ENCODE assay signal across 1 cellular context in the genomic region with DNA sequence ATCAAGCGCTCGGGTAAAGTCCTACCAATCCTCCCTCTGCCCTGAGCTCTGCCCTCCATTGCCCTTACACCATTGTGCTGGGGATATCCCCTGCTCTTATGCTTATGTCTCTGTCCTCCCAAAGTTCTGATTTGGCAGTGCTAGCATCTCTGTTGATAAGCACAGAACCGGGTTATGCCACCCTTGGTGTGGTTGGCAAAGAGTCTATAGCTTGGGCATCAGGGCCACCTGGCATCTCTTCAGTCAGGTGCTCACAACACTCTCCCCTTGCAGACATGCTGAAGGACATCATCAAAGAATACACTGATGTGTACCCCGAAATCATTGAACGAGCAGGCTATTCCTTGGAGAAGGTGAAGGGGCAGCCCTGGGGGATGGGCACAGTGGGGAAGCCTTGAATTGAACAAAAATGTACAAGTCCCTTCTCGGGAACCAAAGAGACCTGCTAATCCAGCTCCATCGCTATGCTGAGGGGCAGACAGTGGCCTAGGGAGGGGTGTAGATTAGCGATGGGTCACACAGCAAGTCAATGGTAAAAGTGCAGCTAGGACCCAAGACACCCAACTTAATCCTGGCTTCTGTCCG.
TF ChIP-seq lines count a peak whose summit lies in the region.

No MANE protein-coding gene starts in this region.

TF ChIP-seq in GM23338, 12 proteins besides CTCF, POLR2A, EP300 and RAD21 (continued from another document):
- TF ChIP-seq CREB1 (CRISPR knock-in tag; IDR thresholded peaks at IDR 0.05; ENCODE audit: low read depth), result no peak
- no peak for TF ChIP-seq ZNF331 (CRISPR knock-in tag; IDR thresholded peaks at IDR 0.05; ENCODE audit: low read depth)
- TF ChIP-seq, protein P1, sequence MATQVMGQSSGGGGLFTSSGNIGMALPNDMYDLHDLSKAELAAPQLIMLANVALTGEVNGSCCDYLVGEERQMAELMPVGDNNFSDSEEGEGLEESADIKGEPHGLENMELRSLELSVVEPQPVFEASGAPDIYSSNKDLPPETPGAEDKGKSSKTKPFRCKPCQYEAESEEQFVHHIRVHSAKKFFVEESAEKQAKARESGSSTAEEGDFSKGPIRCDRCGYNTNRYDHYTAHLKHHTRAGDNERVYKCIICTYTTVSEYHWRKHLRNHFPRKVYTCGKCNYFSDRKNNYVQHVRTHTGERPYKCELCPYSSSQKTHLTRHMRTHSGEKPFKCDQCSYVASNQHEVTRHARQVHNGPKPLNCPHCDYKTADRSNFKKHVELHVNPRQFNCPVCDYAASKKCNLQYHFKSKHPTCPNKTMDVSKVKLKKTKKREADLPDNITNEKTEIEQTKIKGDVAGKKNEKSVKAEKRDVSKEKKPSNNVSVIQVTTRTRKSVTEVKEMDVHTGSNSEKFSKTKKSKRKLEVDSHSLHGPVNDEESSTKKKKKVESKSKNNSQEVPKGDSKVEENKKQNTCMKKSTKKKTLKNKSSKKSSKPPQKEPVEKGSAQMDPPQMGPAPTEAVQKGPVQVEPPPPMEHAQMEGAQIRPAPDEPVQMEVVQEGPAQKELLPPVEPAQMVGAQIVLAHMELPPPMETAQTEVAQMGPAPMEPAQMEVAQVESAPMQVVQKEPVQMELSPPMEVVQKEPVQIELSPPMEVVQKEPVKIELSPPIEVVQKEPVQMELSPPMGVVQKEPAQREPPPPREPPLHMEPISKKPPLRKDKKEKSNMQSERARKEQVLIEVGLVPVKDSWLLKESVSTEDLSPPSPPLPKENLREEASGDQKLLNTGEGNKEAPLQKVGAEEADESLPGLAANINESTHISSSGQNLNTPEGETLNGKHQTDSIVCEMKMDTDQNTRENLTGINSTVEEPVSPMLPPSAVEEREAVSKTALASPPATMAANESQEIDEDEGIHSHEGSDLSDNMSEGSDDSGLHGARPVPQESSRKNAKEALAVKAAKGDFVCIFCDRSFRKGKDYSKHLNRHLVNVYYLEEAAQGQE (IDR thresholded peaks at IDR 0.05; ENCODE audit: unreplicated experiment), result no peak
- no peak for TF ChIP-seq JUNB (IDR thresholded peaks at IDR 0.05; ENCODE audit: unreplicated experiment)
- TF ChIP-seq NANOG (IDR thresholded peaks at IDR 0.05; ENCODE audit: borderline replicate concordance), result no peak
- TF ChIP-seq, protein P2, sequence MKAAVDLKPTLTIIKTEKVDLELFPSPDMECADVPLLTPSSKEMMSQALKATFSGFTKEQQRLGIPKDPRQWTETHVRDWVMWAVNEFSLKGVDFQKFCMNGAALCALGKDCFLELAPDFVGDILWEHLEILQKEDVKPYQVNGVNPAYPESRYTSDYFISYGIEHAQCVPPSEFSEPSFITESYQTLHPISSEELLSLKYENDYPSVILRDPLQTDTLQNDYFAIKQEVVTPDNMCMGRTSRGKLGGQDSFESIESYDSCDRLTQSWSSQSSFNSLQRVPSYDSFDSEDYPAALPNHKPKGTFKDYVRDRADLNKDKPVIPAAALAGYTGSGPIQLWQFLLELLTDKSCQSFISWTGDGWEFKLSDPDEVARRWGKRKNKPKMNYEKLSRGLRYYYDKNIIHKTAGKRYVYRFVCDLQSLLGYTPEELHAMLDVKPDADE (IDR thresholded peaks at IDR 0.05), result no peak
- no peak for TF ChIP-seq STAT1 (IDR thresholded peaks at IDR 0.05; ENCODE audit: unreplicated experiment)
- TF ChIP-seq, protein P3, sequence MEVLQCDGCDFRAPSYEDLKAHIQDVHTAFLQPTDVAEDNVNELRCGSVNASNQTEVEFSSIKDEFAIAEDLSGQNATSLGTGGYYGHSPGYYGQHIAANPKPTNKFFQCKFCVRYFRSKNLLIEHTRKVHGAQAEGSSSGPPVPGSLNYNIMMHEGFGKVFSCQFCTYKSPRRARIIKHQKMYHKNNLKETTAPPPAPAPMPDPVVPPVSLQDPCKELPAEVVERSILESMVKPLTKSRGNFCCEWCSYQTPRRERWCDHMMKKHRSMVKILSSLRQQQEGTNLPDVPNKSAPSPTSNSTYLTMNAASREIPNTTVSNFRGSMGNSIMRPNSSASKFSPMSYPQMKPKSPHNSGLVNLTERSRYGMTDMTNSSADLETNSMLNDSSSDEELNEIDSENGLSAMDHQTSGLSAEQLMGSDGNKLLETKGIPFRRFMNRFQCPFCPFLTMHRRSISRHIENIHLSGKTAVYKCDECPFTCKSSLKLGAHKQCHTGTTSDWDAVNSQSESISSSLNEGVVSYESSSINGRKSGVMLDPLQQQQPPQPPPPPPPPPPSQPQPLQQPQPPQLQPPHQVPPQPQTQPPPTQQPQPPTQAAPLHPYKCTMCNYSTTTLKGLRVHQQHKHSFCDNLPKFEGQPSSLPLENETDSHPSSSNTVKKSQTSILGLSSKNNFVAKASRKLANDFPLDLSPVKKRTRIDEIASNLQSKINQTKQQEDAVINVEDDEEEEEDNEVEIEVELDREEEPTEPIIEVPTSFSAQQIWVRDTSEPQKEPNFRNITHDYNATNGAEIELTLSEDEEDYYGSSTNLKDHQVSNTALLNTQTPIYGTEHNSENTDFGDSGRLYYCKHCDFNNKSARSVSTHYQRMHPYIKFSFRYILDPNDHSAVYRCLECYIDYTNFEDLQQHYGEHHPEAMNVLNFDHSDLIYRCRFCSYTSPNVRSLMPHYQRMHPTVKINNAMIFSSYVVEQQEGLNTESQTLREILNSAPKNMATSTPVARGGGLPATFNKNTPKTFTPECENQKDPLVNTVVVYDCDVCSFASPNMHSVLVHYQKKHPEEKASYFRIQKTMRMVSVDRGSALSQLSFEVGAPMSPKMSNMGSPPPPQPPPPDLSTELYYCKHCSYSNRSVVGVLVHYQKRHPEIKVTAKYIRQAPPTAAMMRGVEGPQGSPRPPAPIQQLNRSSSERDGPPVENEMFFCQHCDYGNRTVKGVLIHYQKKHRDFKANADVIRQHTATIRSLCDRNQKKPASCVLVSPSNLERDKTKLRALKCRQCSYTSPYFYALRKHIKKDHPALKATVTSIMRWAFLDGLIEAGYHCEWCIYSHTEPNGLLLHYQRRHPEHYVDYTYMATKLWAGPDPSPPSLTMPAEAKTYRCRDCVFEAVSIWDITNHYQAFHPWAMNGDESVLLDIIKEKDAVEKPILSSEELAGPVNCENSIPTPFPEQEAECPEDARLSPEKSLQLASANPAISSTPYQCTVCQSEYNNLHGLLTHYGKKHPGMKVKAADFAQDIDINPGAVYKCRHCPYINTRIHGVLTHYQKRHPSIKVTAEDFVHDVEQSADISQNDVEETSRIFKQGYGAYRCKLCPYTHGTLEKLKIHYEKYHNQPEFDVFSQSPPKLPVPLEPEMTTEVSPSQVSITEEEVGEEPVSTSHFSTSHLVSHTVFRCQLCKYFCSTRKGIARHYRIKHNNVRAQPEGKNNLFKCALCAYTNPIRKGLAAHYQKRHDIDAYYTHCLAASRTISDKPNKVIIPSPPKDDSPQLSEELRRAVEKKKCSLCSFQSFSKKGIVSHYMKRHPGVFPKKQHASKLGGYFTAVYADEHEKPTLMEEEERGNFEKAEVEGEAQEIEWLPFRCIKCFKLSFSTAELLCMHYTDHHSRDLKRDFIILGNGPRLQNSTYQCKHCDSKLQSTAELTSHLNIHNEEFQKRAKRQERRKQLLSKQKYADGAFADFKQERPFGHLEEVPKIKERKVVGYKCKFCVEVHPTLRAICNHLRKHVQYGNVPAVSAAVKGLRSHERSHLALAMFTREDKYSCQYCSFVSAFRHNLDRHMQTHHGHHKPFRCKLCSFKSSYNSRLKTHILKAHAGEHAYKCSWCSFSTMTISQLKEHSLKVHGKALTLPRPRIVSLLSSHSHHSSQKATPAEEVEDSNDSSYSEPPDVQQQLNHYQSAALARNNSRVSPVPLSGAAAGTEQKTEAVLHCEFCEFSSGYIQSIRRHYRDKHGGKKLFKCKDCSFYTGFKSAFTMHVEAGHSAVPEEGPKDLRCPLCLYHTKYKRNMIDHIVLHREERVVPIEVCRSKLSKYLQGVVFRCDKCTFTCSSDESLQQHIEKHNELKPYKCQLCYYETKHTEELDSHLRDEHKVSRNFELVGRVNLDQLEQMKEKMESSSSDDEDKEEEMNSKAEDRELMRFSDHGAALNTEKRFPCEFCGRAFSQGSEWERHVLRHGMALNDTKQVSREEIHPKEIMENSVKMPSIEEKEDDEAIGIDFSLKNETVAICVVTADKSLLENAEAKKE (CRISPR knock-in tag; IDR thresholded peaks at IDR 0.05), result no peak
